In genomic region chr5:120454094-120454798, GRCh38 we compare ENCODE assay signal across 15 cellular contexts. TPM values are rescaled to one million over a fixed set of nuclear protein-coding genes. Genes with fewer than 3 reads are reported as not detected.
DNase-seq lines count a peak whose midpoint lies in the region; ATAC-seq lines count a peak whose summit lies in the region.
"Had no signal": no experiment of that assay in that cellular context is flagged by ENCODE, and none has a peak within 500 bp of the region (broad histone marks: within the 10 kb centered on the region; RNA-seq: fewer than 3 reads in every experiment).

No MANE protein-coding gene starts in this region.

- in situ Hi-C loops in HAP-1 (cut with MboI; ENCODE audit: low sequenced_read_pairs): loop anchor here (25.0 kb wide), 1 partner anchor 992 kb away; the partner anchor contains the start of gene HSD17B4

- no peaks in the 10 kb centered on the region for H3K27me3 ChIP-seq in HAP-1 (ENCODE audit: low read depth)
- H3K27me3 ChIP-seq in CD4-positive, alpha-beta memory T cell (ENCODE audit: insufficient read depth, low read length): no peaks in the 10 kb centered on the region
- H3K27me3 ChIP-seq: hepatocyte, neutrophil, vagina had no signal

- peaks cover 19% of the 10 kb centered on the region for H3K4me1 ChIP-seq in HAP-1
- H3K4me1 ChIP-seq in CD4-positive, alpha-beta memory T cell (ENCODE audit: insufficient read depth, low read length): no peaks in the 10 kb centered on the region
- H3K4me1 ChIP-seq: vagina had no signal

- no peak overlapping the region for H3K27ac Mint-ChIP-seq in CD4-positive, alpha-beta memory T cell
- H3K27ac Mint-ChIP-seq: activated CD4-positive, alpha-beta T cell treated with anti-CD3 and anti-CD28 coated beads, Interleukin-2, amount 10 ng/mL, durations not matched to agents 7 days and 5 days; activated naive CD8-positive, alpha-beta T cell treated with anti-CD3 and anti-CD28 coated beads, Interleukin-2, amount 10 ng/mL, durations not matched to agents 7 days and 5 days had no signal

- no peaks in the 10 kb centered on the region for H3K27me3 Mint-ChIP-seq in CD4-positive, alpha-beta memory T cell
- H3K27me3 Mint-ChIP-seq: activated CD4-positive, alpha-beta T cell treated with anti-CD3 and anti-CD28 coated beads, Interleukin-2, amount 10 ng/mL, durations not matched to agents 7 days and 5 days had no signal

- CTCF ChIA-PET in CD4-positive, alpha-beta memory T cell (lab: Charles Lee; ENCODE audit: partially characterized antibody): interaction anchor here (0.8 kb wide), 1 partner anchor 9 kb away, joined by 3 read pairs; no protein-coding TSS in a partner anchor

- H3K36me3 Mint-ChIP-seq in CD4-positive, alpha-beta memory T cell: no peaks in the 10 kb centered on the region
- H3K36me3 Mint-ChIP-seq: activated naive CD8-positive, alpha-beta T cell treated with anti-CD3 and anti-CD28 coated beads, Interleukin-2, amount 10 ng/mL, durations not matched to agents 7 days and 5 days had no signal

- no peaks in the 10 kb centered on the region for H3K9me3 Mint-ChIP-seq in CD4-positive, alpha-beta memory T cell
- H3K9me3 Mint-ChIP-seq: activated CD4-positive, alpha-beta T cell treated with anti-CD3 and anti-CD28 coated beads, Interleukin-2, amount 10 ng/mL, durations not matched to agents 7 days and 5 days; activated naive CD8-positive, alpha-beta T cell treated with anti-CD3 and anti-CD28 coated beads, Interleukin-2, amount 10 ng/mL, durations not matched to agents 7 days and 5 days had no signal

- peaks cover 0 to 11% (median 1%) of the 10 kb centered on the region in 4 donors for H3K4me1 Mint-ChIP-seq in CD4-positive, alpha-beta memory T cell
- H3K4me1 Mint-ChIP-seq: activated CD4-positive, alpha-beta T cell treated with anti-CD3 and anti-CD28 coated beads, Interleukin-2, amount 10 ng/mL, durations not matched to agents 7 days and 5 days; activated naive CD8-positive, alpha-beta T cell treated with anti-CD3 and anti-CD28 coated beads, Interleukin-2, amount 10 ng/mL, durations not matched to agents 7 days and 5 days had no signal

- no peak overlapping the region for H3K4me3 Mint-ChIP-seq in CD4-positive, alpha-beta memory T cell
- H3K4me3 Mint-ChIP-seq: activated CD4-positive, alpha-beta T cell treated with anti-CD3 and anti-CD28 coated beads, Interleukin-2, amount 10 ng/mL, durations not matched to agents 7 days and 5 days; activated naive CD8-positive, alpha-beta T cell treated with anti-CD3 and anti-CD28 coated beads, Interleukin-2, amount 10 ng/mL, durations not matched to agents 7 days and 5 days had no signal

- intact Hi-C loops in left cardiac atrium (cut with DNase I) (no loop called here), sciatic nerve (cut with DNase I) (no loop called here)
- intact Hi-C loops in CD4-positive, alpha-beta memory T cell (cut with micrococcal nuclease): no loop called here

- POLR2A ChIA-PET in CD4-positive, alpha-beta memory T cell (lab: Charles Lee; ENCODE audit: partially characterized antibody): no interaction called here

- DNase-seq in HAP-1 (ENCODE audit: low spot score in 2 of 2) (peak; percentile 52 to 95), astrocyte of the hippocampus (ENCODE audit: low read depth, low spot score) (peak; percentile 94), left cardiac atrium (no peak), sciatic nerve (ENCODE audit: low spot score) (no peak), HuH-7.5 (ENCODE audit: low spot score) (no peak), HT-29 (ENCODE audit: low spot score) (no peak), NCI-H187 treated with DMSO at 0.1 percent for 48 hours (lab: John Stamatoyannopoulos, UW) (no peak)
- DNase-seq in CD4-positive, alpha-beta memory T cell: no peak
- DNase-seq: activated CD4-positive, alpha-beta T cell treated with anti-CD3 and anti-CD28 coated beads, Interleukin-2, amount 10 ng/mL, durations not matched to agents 7 days and 5 days; activated naive CD8-positive, alpha-beta T cell treated with anti-CD3 and anti-CD28 coated beads, Interleukin-2, amount 10 ng/mL, durations not matched to agents 7 days and 5 days; NCI-H2029 treated with DMSO at 0.1 percent for 48 hours; SHP77 treated with DMSO at 0.1 percent for 48 hours had no signal

- H3K4me3 ChIP-seq in HAP-1: no peak overlapping the region
- no peak overlapping the region for H3K4me3 ChIP-seq in CD4-positive, alpha-beta memory T cell (ENCODE audit: low read length in 2 of 2)
- H3K4me3 ChIP-seq: hepatocyte, vagina had no signal

- ATAC-seq in left cardiac atrium: peak; percentile 59 to 77
- ATAC-seq in sciatic nerve: peak; percentile 55

- no peaks in the 10 kb centered on the region for H3K36me3 ChIP-seq in HAP-1 (replicated peaks)
- H3K36me3 ChIP-seq in CD4-positive, alpha-beta memory T cell (ENCODE audit: insufficient read depth, low read length): no peaks in the 10 kb centered on the region
- H3K36me3 ChIP-seq: neutrophil, vagina had no signal

- no peak overlapping the region for H3K27ac ChIP-seq in CD4-positive, alpha-beta memory T cell (ENCODE audit: low read depth, low read length)
- H3K27ac ChIP-seq: hepatocyte, neutrophil, vagina had no signal

- no peaks in the 10 kb centered on the region for H3K9me3 ChIP-seq in HAP-1
- H3K9me3 ChIP-seq in CD4-positive, alpha-beta memory T cell (ENCODE audit: control insufficient read depth in 1 of 2, low read length in 2 of 2): no peaks in the 10 kb centered on the region
- H3K9me3 ChIP-seq: neutrophil, vagina had no signal

RNA-seq across cellular contexts. Expression of gene PRR16, which starts 9.9 kb away (rescaled TPM):
- total RNA-seq in left cardiac atrium: 1 to 10 TPM; 4.7 to 4.8 TPM
- 0.71 TPM for total RNA-seq in sciatic nerve
- not detected for total RNA-seq in CD4-positive, alpha-beta memory T cell
- polyA plus RNA-seq in CD4-positive, alpha-beta memory T cell: not detected
- total RNA-seq in HT-29 (2014; rRNA removed; shearing (Covaris generic)): not detected in 2 replicates
- total RNA-seq: activated CD4-positive, alpha-beta T cell treated with anti-CD3 and anti-CD28 coated beads, Interleukin-2, amount 10 ng/mL, durations not matched to agents 7 days and 5 days; activated naive CD8-positive, alpha-beta T cell treated with anti-CD3 and anti-CD28 coated beads, Interleukin-2, amount 10 ng/mL, durations not matched to agents 7 days and 5 days had no signal

Comparison
In these comparisons a context has a peak if more than half of its experiments do, and no peak if none do; other contexts are left out.
1. DNase-seq: peak in HAP-1 (2 of 2) and astrocyte of the hippocampus (single experiment); none in left cardiac atrium (single experiment), sciatic nerve (single experiment), HuH-7.5 (single experiment), CD4-positive, alpha-beta memory T cell (0 of 5), HT-29 (single experiment) and NCI-H187 treated with DMSO at 0.1 percent for 48 hours (single experiment).